In genomic region chr2:37376421-37377186, GRCh38 we compare ENCODE assay signal across 8 cellular contexts. TPM values are rescaled to one million over a fixed set of nuclear protein-coding genes. Genes with fewer than 3 reads are reported as not detected.
DNase-seq lines count a peak whose midpoint lies in the region; ATAC-seq, FAIRE-seq and TF ChIP-seq lines count a peak whose summit lies in the region.

No MANE protein-coding gene starts in this region.

- WGBS in right lobe of liver (ENCODE audit: insufficient coverage, low coverage, low lambda C conversion rate, missing lambda C conversion rate) = 63% methylated on average over 9 of the region's 9 CpGs

- H3K9me3 ChIP-seq in right lobe of liver = no peaks in the 10 kb centered on the region

- H3K4me3 Mint-ChIP-seq in activated CD4-positive, alpha-beta T cell treated with anti-CD3 and anti-CD28 coated beads, Interleukin-2, amount 10 ng/mL, durations not matched to agents 7 days and 5 days = peak overlapping the region; percentile 13

- no peaks in the 10 kb centered on the region for H3K27me3 ChIP-seq in right lobe of liver

- intact Hi-C loops in left colon (cut with DNase I, micrococcal nuclease) = no loop called here
- intact Hi-C loops in right lobe of liver (cut with DNase I) = no loop called here

- CTCF ChIA-PET in activated CD4-positive, alpha-beta T cell treated with anti-CD3 and anti-CD28 coated beads, Interleukin-2, amount 10 ng/mL, durations not matched to agents 7 days and 5 days (lab: Charles Lee) = interaction anchor here (0.9 to 1.6 kb wide), 11 partner anchors 9 to 1331 kb away, joined by 3 to 11 read pairs (median 3); partner anchors contain the start of gene PRKD3

- peaks cover 67% of the 10 kb centered on the region for H3K27me3 Mint-ChIP-seq in activated CD4-positive, alpha-beta T cell treated with anti-CD3 and anti-CD28 coated beads, Interleukin-2, amount 10 ng/mL, durations not matched to agents 7 days and 5 days

- TF ChIP-seq POLR2A in GM12892 (IDR thresholded peaks at IDR 0.05; ENCODE audit: low read depth, low read length) (no peak), right lobe of liver (IDR thresholded peaks at IDR 0.05) (no peak)

- no peak for TF ChIP-seq CTCF in right lobe of liver (IDR thresholded peaks at IDR 0.05)

- H3K4me1 Mint-ChIP-seq in activated CD4-positive, alpha-beta T cell treated with anti-CD3 and anti-CD28 coated beads, Interleukin-2, amount 10 ng/mL, durations not matched to agents 7 days and 5 days = peaks cover 30% of the 10 kb centered on the region

- H3K4me3 ChIP-seq in right lobe of liver = no peak overlapping the region

- peak; percentile 31 for DNase-seq in GM12892 (ENCODE audit: insufficient read length)
- DNase-seq in HT1080 (ENCODE audit: low read depth) = peak; percentile 20
- peak; percentile 68 for DNase-seq in activated CD4-positive, alpha-beta T cell treated with anti-CD3 and anti-CD28 coated beads, Interleukin-2, amount 10 ng/mL, durations not matched to agents 7 days and 5 days
- peak; percentile 31 to 67 for DNase-seq in left colon
- DNase-seq in right lobe of liver = no peak
- DNase-seq in NCI-H1048 (lab: John Stamatoyannopoulos, UW) = no peak
- no peak for DNase-seq in retina

- no peaks in the 10 kb centered on the region for H3K4me1 ChIP-seq in right lobe of liver

- peak; percentile 94 for FAIRE-seq in GM12892 (lab: Jason Lieb, UNC)

- ATAC-seq in GM21576 (IDR thresholded peaks at IDR 0.05; ENCODE audit: unreplicated experiment) (peak; percentile 93), left colon (peak; percentile 46), right lobe of liver (no peak)

- peaks cover 4% of the 10 kb centered on the region for H3K36me3 Mint-ChIP-seq in activated CD4-positive, alpha-beta T cell treated with anti-CD3 and anti-CD28 coated beads, Interleukin-2, amount 10 ng/mL, durations not matched to agents 7 days and 5 days (ENCODE audit: low read depth)

- no peaks in the 10 kb centered on the region for H3K9me3 Mint-ChIP-seq in activated CD4-positive, alpha-beta T cell treated with anti-CD3 and anti-CD28 coated beads, Interleukin-2, amount 10 ng/mL, durations not matched to agents 7 days and 5 days

- no peak overlapping the region for H3K27ac ChIP-seq in right lobe of liver

- POLR2A ChIA-PET in activated CD4-positive, alpha-beta T cell treated with anti-CD3 and anti-CD28 coated beads, Interleukin-2, amount 10 ng/mL, durations not matched to agents 7 days and 5 days (lab: Charles Lee) = interaction anchor here (0.6 to 1.0 kb wide), 2 partner anchors 14 to 272 kb away, joined by 4 read pairs; no protein-coding TSS in a partner anchor

- H3K27ac Mint-ChIP-seq in activated CD4-positive, alpha-beta T cell treated with anti-CD3 and anti-CD28 coated beads, Interleukin-2, amount 10 ng/mL, durations not matched to agents 7 days and 5 days = peak overlapping the region; percentile 64

- no peaks in the 10 kb centered on the region for H3K36me3 ChIP-seq in right lobe of liver

RNA-seq across cellular contexts. Expression of gene QPCT, which starts 32.2 kb away (rescaled TPM):
- 2.4 TPM for polyA plus RNA-seq in GM12892 (2012; ENCODE audit: missing spikeins)
- 0.26 TPM in 1 of 2 replicates, not detected in the other for total RNA-seq in HT1080 (2014; rRNA removed; shearing (Covaris generic))
- polyA plus RNA-seq in HT1080 (2015; cell fraction: cytosol; rRNA removed) = 0.08 TPM in 1 of 2 replicates, not detected in the other
- 0.57 TPM in 1 of 2 replicates, not detected in the other for polyA plus RNA-seq in HT1080 (2015; cell fraction: nucleus; rRNA removed)
- not detected for total RNA-seq in activated CD4-positive, alpha-beta T cell treated with anti-CD3 and anti-CD28 coated beads, Interleukin-2, amount 10 ng/mL, durations not matched to agents 7 days and 5 days
- total RNA-seq in left colon (1 to 10 TPM; 4.2 to 7.9 TPM), right lobe of liver (1 to 10 TPM in 3 of 6 experiments, under 1 TPM in 3; 0.55 to 1.5 (median 1.1) TPM)

RNA-seq across cellular contexts. Expression of gene PRKD3, which starts 52.0 kb away (rescaled TPM):
- polyA plus RNA-seq in GM12892 (2012; ENCODE audit: missing spikeins) = 46.3 TPM
- 32.4 and 44.4 TPM in 2 replicates for total RNA-seq in HT1080 (2014; rRNA removed; shearing (Covaris generic))
- 24.3 and 25.5 TPM in 2 replicates for polyA plus RNA-seq in HT1080 (2015; cell fraction: cytosol; rRNA removed)
- polyA plus RNA-seq in HT1080 (2015; cell fraction: nucleus; rRNA removed) = 17.1 and 19.8 TPM in 2 replicates
- 10 to 100 TPM in 1 of 2 experiments, 1 to 10 TPM in 1; 9.3 to 13.4 TPM for total RNA-seq in activated CD4-positive, alpha-beta T cell treated with anti-CD3 and anti-CD28 coated beads, Interleukin-2, amount 10 ng/mL, durations not matched to agents 7 days and 5 days
- total RNA-seq in left colon (10 to 100 TPM; 16.8 to 23.5 TPM), right lobe of liver (10 to 100 TPM in 4 of 6 experiments, 1 to 10 TPM in 2; 8.4 to 15.2 (median 10.9) TPM)

Comparison
In these comparisons a context has a peak if more than half of its experiments do, and no peak if none do; other contexts are left out.
1. DNase-seq: peak in GM12892 (single experiment), HT1080 (single experiment), activated CD4-positive, alpha-beta T cell treated with anti-CD3 and anti-CD28 coated beads, Interleukin-2, amount 10 ng/mL, durations not matched to agents 7 days and 5 days (single experiment) and left colon (2 of 2); none in right lobe of liver (0 of 3), NCI-H1048 (single experiment) and retina (single experiment).
2. ATAC-seq: peak in GM21576 (single experiment) and left colon (single experiment); none in right lobe of liver (0 of 4).